ENCODE assay signal across 21 cellular contexts in genomic region chr6:159533568-159533967, GRCh38.
DNase-seq lines count a peak whose midpoint lies in the region; ATAC-seq and TF ChIP-seq lines count a peak whose summit lies in the region.
"Had no signal": no experiment of that assay in that cellular context is flagged by ENCODE, and none has a peak within 500 bp of the region (broad histone marks: within the 10 kb centered on the region; RNA-seq: fewer than 3 reads in every experiment).

No MANE protein-coding gene starts in this region.

- no peaks in the 10 kb centered on the region for H3K9me3 ChIP-seq in adipocyte (ENCODE audit: control insufficient read depth, low read length)
- H3K9me3 ChIP-seq: body of pancreas, gastrocnemius medialis had no signal

- no peak overlapping the region for H3K9ac ChIP-seq in adipocyte (ENCODE audit: low read length)
- H3K9ac ChIP-seq: KMS-11 had no signal

- DNase-seq in AG09319 (ENCODE audit: extremely low read depth, low read depth) (peak; percentile 29), GM04504 (ENCODE audit: low read depth) (peak; percentile 53), adipocyte (ENCODE audit: low read depth) (peak; percentile 75), fibroblast of villous mesenchyme (ENCODE audit: low read depth) (peak; percentile 9), NCI-H524 (lab: John Stamatoyannopoulos, UW) (no peak), SKM-1 (lab: John Stamatoyannopoulos, UW; ENCODE audit: unreplicated experiment) (no peak)
- DNase-seq: activated B cell treated with CpG ODN at 0.5 μM for 24 hours; activated CD4-positive, alpha-beta T cell treated with anti-CD3 and anti-CD28 coated beads, Interleukin-2, amount 50 U/mL, for 48 hours; body of pancreas; cerebellar nuclear complex; gastrocnemius medialis; naive B cell; NCI-H146; NCI-H82; nucleus accumbens; substantia nigra had no signal

- no peak for ATAC-seq in GM21390 (IDR thresholded peaks at IDR 0.05; ENCODE audit: unreplicated experiment)
- ATAC-seq in HG03460 (IDR thresholded peaks at IDR 0.05; ENCODE audit: unreplicated experiment) = no peak
- ATAC-seq: body of pancreas, gastrocnemius medialis, left lobe of liver had no signal

- H3K4me3 ChIP-seq in adipocyte (ENCODE audit: low read length) (no peak overlapping the region), fibroblast of villous mesenchyme (ENCODE audit: low read depth, low read length) (no peak overlapping the region)
- H3K4me3 ChIP-seq: body of pancreas, gastrocnemius medialis, hepatocyte had no signal

- no peaks in the 10 kb centered on the region for H3K36me3 ChIP-seq in adipocyte (ENCODE audit: control insufficient read depth, insufficient read depth, low read length, severe bottlenecking)
- H3K36me3 ChIP-seq: gastrocnemius medialis had no signal

- no peak for TF ChIP-seq CTCF in AG09319 (IDR thresholded peaks at IDR 0.05; ENCODE audit: low read depth, low read length)
- no peak for TF ChIP-seq CTCF in fibroblast of villous mesenchyme (IDR thresholded peaks at IDR 0.05; ENCODE audit: insufficient read depth, low read depth, low read length)

- no peaks in the 10 kb centered on the region for H3K27me3 ChIP-seq in adipocyte (replicated peaks; ENCODE audit: control insufficient read depth, insufficient read depth, low read length)
- H3K27me3 ChIP-seq: body of pancreas, gastrocnemius medialis had no signal

- peaks cover 7% of the 10 kb centered on the region for H3K4me1 ChIP-seq in adipocyte (ENCODE audit: control insufficient read depth, insufficient read depth, low read length)
- H3K4me1 ChIP-seq: body of pancreas, gastrocnemius medialis had no signal

Comparison
In these comparisons a context has a peak if more than half of its experiments do, and no peak if none do; other contexts are left out.
1. DNase-seq: peak in AG09319 (single experiment), GM04504 (single experiment), adipocyte (single experiment) and fibroblast of villous mesenchyme (single experiment); none in NCI-H524 (0 of 2) and SKM-1 (single experiment).